9 cellular contexts compared by ENCODE assay signal in the genomic region with DNA sequence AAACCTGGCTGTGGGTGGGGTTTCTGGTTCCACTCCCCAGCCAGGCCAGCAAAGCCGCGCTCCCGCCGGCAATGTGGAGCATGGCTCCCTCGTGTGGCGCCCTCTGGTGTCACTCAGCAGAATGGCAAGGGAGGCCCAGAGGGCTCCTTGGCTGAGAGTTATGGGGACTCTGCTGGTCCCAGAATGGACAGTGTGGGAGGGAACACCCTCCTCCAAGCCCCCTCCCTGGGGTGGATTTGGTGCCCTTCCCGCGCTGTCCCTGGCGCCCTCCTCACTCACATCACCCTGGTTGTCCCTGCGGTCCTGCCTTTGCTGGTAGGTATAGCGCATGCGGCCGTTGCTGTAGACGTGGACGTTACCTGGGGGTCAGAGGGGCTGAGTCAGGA. TPM values are rescaled to one million over a fixed set of nuclear protein-coding genes. Genes with fewer than 3 reads are reported as not detected.
DNase-seq lines count a peak whose midpoint lies in the region; ATAC-seq and TF ChIP-seq lines count a peak whose summit lies in the region.
"Had no signal": no experiment of that assay in that cellular context is flagged by ENCODE, and none has a peak within 500 bp of the region (broad histone marks: within the 10 kb centered on the region; RNA-seq: fewer than 3 reads in every experiment).

No MANE protein-coding gene starts in this region.

- H3K9ac ChIP-seq in neural cell (ENCODE audit: low read length), result no peak overlapping the region

- H3K27me3 ChIP-seq in neural cell (ENCODE audit: insufficient read depth, low read depth, low read length) (no peaks in the 10 kb centered on the region), uterus (no peaks in the 10 kb centered on the region)
- H3K27me3 ChIP-seq: BLaER1 treated with 17β-estradiol and CSF1 and Interleukin-3, amounts not matched to agents 10 nM and 100 nM had no signal

- H3K4me1 ChIP-seq in uterus, result peaks cover 7 to 9% of the 10 kb centered on the region in 2 donors

- H2AFZ ChIP-seq in neural cell (ENCODE audit: low read depth, low read length), result no peak overlapping the region

- no peaks in the 10 kb centered on the region for H3K9me3 ChIP-seq in neural cell (ENCODE audit: low read length)
- H3K9me3 ChIP-seq in uterus, result no peaks in the 10 kb centered on the region
- H3K9me3 ChIP-seq: BLaER1 treated with 17β-estradiol and CSF1 and Interleukin-3, amounts not matched to agents 10 nM and 100 nM had no signal

- H3K36me3 ChIP-seq in neural cell (ENCODE audit: insufficient read depth, low read length), result peaks cover 5% of the 10 kb centered on the region
- H3K36me3 ChIP-seq in uterus, result no peaks in the 10 kb centered on the region

- H3F3A ChIP-seq in neural cell (ENCODE audit: insufficient read depth, low read length, poor library complexity, severe bottlenecking), result no peaks in the 10 kb centered on the region

- no peak for ATAC-seq in GM18519 (IDR thresholded peaks at IDR 0.05; ENCODE audit: low FRiP score, unreplicated experiment)

- TF ChIP-seq EP300 in neural cell (conservative IDR thresholded peaks at IDR 0.05; ENCODE audit: poor library complexity, severe bottlenecking), result no peak

- DNase-seq in NCI-H1417 (lab: John Stamatoyannopoulos, UW) (peak in 2 of 3 experiments; percentile 36 to 58), NCI-H1417 treated with DMSO at 0.1 percent for 48 hours (lab: John Stamatoyannopoulos, UW) (no peak), NCI-H345 treated with DMSO at 0.1 percent for 48 hours (lab: John Stamatoyannopoulos, UW; ENCODE audit: unreplicated experiment) (peak; percentile 37), activated T-cell treated with anti-CD3 and anti-CD28 coated beads for 1 hour (ENCODE audit: low read depth) (peak; percentile 68), epithelial cell of proximal tubule (ENCODE audit: low read depth) (no peak), uterus (peak; percentile 60 to 72)

- H4K20me1 ChIP-seq in neural cell (ENCODE audit: insufficient read depth), result no peaks in the 10 kb centered on the region

- H3K9me2 ChIP-seq in neural cell (ENCODE audit: insufficient read depth, low read length), result no peaks in the 10 kb centered on the region

- H3K4me3 ChIP-seq in epithelial cell of proximal tubule (ENCODE audit: low read depth, low read length) (no peak overlapping the region), neural cell (ENCODE audit: low read length) (no peak overlapping the region), uterus (no peak overlapping the region)
- H3K4me3 ChIP-seq: BLaER1 treated with 17β-estradiol and CSF1 and Interleukin-3, amounts not matched to agents 10 nM and 100 nM had no signal

- H3K27ac ChIP-seq in neural cell (ENCODE audit: low read length) (no peak overlapping the region), uterus (no peak overlapping the region)

- no peaks in the 10 kb centered on the region for H3K79me2 ChIP-seq in neural cell (replicated peaks; ENCODE audit: insufficient read depth, low read length)

- H3K4me2 ChIP-seq in neural cell (ENCODE audit: low read length), result no peak overlapping the region

- no peak for TF ChIP-seq POLR2A in uterus (IDR thresholded peaks at IDR 0.05)

- intact Hi-C loops in uterus (cut with DNase I; ENCODE audit: low total_unique reads), result no loop called here

- TF ChIP-seq CTCF in epithelial cell of proximal tubule (conservative IDR thresholded peaks at IDR 0.05; ENCODE audit: low read depth, low read length) (peak; percentile 95), neural cell (IDR thresholded peaks at IDR 0.05; ENCODE audit: poor library complexity, severe bottlenecking) (peak; percentile 87), uterus (IDR thresholded peaks at IDR 0.05) (peak; percentile 84 to 91 (median 88))

- peak; percentile 84 for TF ChIP-seq RAD21 in neural cell (conservative IDR thresholded peaks at IDR 0.05)

TF ChIP-seq in neural cell, 6 proteins besides CTCF, POLR2A, EP300 and RAD21:
- TF ChIP-seq SMC3 (conservative IDR thresholded peaks at IDR 0.05; ENCODE audit: poor library complexity) (peak; percentile 92), MXI1 (conservative IDR thresholded peaks at IDR 0.05; ENCODE audit: poor library complexity, severe bottlenecking) (no peak), POLR2AphosphoS5 (IDR thresholded peaks at IDR 0.05) (no peak)
TF ChIP-seq in neural cell: peak in this region for 1.

RNA-seq across cellular contexts. Expression of a gene that starts 14.2 kb away (rescaled TPM):
- 25.0 and 29.8 TPM in 2 replicates for total RNA-seq in epithelial cell of proximal tubule
- polyA plus RNA-seq in neural cell, result 20.1 and 24.5 TPM in 2 replicates
- 27.1 and 29.0 TPM in 2 replicates for polyA minus RNA-seq in neural cell
- total RNA-seq in uterus, result 10 to 100 TPM; 18.4 to 34.8 (median 22.7) TPM

Comparison
In these comparisons a context has a peak if more than half of its experiments do, and no peak if none do; other contexts are left out.
1. DNase-seq: peak in NCI-H1417 (2 of 3), NCI-H345 treated with DMSO at 0.1 percent for 48 hours (single experiment), activated T-cell treated with anti-CD3 and anti-CD28 coated beads for 1 hour (single experiment) and uterus (2 of 2); none in NCI-H1417 treated with DMSO at 0.1 percent for 48 hours (single experiment) and epithelial cell of proximal tubule (single experiment).
2. Peak in every context shown above with its lines, with median percentiles within 50 percentile points of each other: CTCF ChIP-seq.